In the genomic region with DNA sequence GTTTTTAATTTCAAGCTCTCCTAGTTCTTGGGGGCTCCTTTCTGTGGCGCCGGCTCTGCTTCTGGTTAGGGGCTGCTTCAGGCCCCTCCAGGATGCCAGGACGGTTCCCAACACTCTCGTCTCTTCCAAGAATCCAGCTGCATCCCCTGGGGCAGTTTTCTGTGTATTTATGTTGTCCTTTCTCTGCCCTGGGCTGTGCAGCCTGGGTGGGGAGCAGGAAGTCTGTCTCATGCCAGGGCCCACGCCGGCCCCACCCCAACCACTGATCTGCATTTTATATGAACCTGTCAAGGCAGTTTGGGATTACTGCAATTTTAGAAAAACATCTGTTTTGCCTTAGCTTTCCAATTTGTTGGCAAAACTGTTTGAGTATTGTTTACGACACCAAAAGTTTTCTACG, we compare ENCODE assay signal across 14 cellular contexts. TPM values are rescaled to one million over a fixed set of nuclear protein-coding genes. Genes with fewer than 3 reads are reported as not detected.
DNase-seq lines count a peak whose midpoint lies in the region; TF ChIP-seq lines count a peak whose summit lies in the region.
"Had no signal": no experiment of that assay in that cellular context is flagged by ENCODE, and none has a peak within 500 bp of the region (broad histone marks: within the 10 kb centered on the region; RNA-seq: fewer than 3 reads in every experiment).

No MANE protein-coding gene starts in this region.

- no peak overlapping the region for H2BK15ac ChIP-seq in H9 (ENCODE audit: low read depth, low read length)

- H3K79me2 ChIP-seq in H9 (ENCODE audit: insufficient read depth, low read length), result no peaks in the 10 kb centered on the region; the same call in 1 of the 2 replicates
- peaks cover 49% of the 10 kb centered on the region for H3K79me2 ChIP-seq in hepatocyte

- H2AFZ ChIP-seq in H9 (ENCODE audit: low read length), result no peak overlapping the region
- H2AFZ ChIP-seq in hepatocyte, result no peak overlapping the region

- DNase-seq in H9 (no peak), dermis blood vessel endothelial cell (peak; percentile 23), hepatocyte (ENCODE audit: low spot score) (peak; percentile 41), spleen (peak; percentile 36), islet precursor cell (no peak), Peyer's patch (no peak), NCI-H345 (lab: John Stamatoyannopoulos, UW) (no peak)
- DNase-seq: activated CD4-positive, alpha-beta T cell treated with anti-CD3 and anti-CD28 coated beads for 36 hours; DMS 273 treated with DMSO at 0.1 percent for 48 hours; NCI-H2107 had no signal

- H3K36me3 ChIP-seq in hepatocyte (replicated peaks; ENCODE audit: insufficient read depth, low read depth), result no peaks in the 10 kb centered on the region
- peaks cover 0 to 100% (median 74%) of the 10 kb centered on the region in 6 donors for H3K36me3 ChIP-seq in spleen
- peaks cover 0 to 95% (median 0%) of the 10 kb centered on the region in 3 donors for H3K36me3 ChIP-seq in Peyer's patch

- no peak overlapping the region for H3K18ac ChIP-seq in H9 (ENCODE audit: insufficient read length, low read depth, low read length)

- no peak overlapping the region for H2BK12ac ChIP-seq in H9 (ENCODE audit: insufficient read length, low read depth, low read length)

- H2BK20ac ChIP-seq in H9 (ENCODE audit: low read depth, low read length, poor library complexity, severe bottlenecking), result no peak overlapping the region

- H4K20me1 ChIP-seq in H9 (ENCODE audit: control insufficient read depth, insufficient read depth, insufficient read length) (no peaks in the 10 kb centered on the region), hepatocyte (ENCODE audit: insufficient read depth, poor library complexity, severe bottlenecking) (peaks cover 42% of the 10 kb centered on the region)

- no peak overlapping the region for H2AK5ac ChIP-seq in H9 (ENCODE audit: insufficient read length, low read length)

- H3K23ac ChIP-seq in H9 (ENCODE audit: insufficient read length, low read depth, low read length), result no peak overlapping the region

- WGBS in H9 (ENCODE audit: extremely low coverage, insufficient read length, low lambda C conversion rate), result no CpG with 5 or more reads among the region's 8 CpGs
- 69% methylated on average over 8 of the region's 8 CpGs for WGBS in hepatocyte (ENCODE audit: low lambda C conversion rate, missing lambda C conversion rate)
- WGBS in spleen, 5 donors, result 70 to 87% (median 72%) methylated on average over 8 of the region's 8 CpGs

- intact Hi-C loops in spleen (cut with DNase I; ENCODE audit: low total_unique reads), result no loop called here

- TF ChIP-seq POLR2A in spleen (IDR thresholded peaks at IDR 0.05) (no peak), Peyer's patch (IDR thresholded peaks at IDR 0.05) (no peak)

- H4K91ac ChIP-seq in H9 (ENCODE audit: insufficient read length, low read depth, low read length), result no peak overlapping the region

- no peaks in the 10 kb centered on the region for H3K23me2 ChIP-seq in H9 (ENCODE audit: insufficient read length, low read depth, low read length, poor library complexity, severe bottlenecking)

- no peak overlapping the region for H3K27ac ChIP-seq in H9 (ENCODE audit: insufficient read length, low read depth, low read length)
- H3K27ac ChIP-seq in hepatocyte, result peak overlapping the region; percentile 80
- H3K27ac ChIP-seq in spleen, result peak overlapping the region in 5 of 8 donors; percentile 60 to 76 (median 74)
- H3K27ac ChIP-seq in Peyer's patch, result peak overlapping the region in 1 of 4 donors; percentile 62
- H3K27ac ChIP-seq: cardiac muscle cell, thoracic aorta had no signal

- no peak overlapping the region for H2BK5ac ChIP-seq in H9 (ENCODE audit: insufficient read length, low read length)

- H3K27me3 ChIP-seq in H9 (ENCODE audit: insufficient read depth, low read length) (no peaks in the 10 kb centered on the region), hepatocyte (no peaks in the 10 kb centered on the region), spleen (replicated peaks in 1 of 7) (no peaks in the 10 kb centered on the region), Peyer's patch (no peaks in the 10 kb centered on the region)
- H3K27me3 ChIP-seq: cardiac muscle cell had no signal

- no peaks in the 10 kb centered on the region for H3K4me1 ChIP-seq in H9 (ENCODE audit: insufficient read depth, low read length)
- H3K4me1 ChIP-seq in hepatocyte (ENCODE audit: insufficient read depth), result peaks cover 14% of the 10 kb centered on the region
- peaks cover 4 to 52% (median 30%) of the 10 kb centered on the region in 6 donors for H3K4me1 ChIP-seq in spleen
- peaks cover 0 to 8% (median 0%) of the 10 kb centered on the region in 4 donors for H3K4me1 ChIP-seq in Peyer's patch

- H3K9ac ChIP-seq in H9 (ENCODE audit: extremely low read depth, insufficient read length, low read length), result no peak overlapping the region

- no peak overlapping the region for H3T11ph ChIP-seq in H9 (ENCODE audit: low read length)

- H3K56ac ChIP-seq in H9 (ENCODE audit: insufficient read length, low read depth, low read length), result no peak overlapping the region

- no peaks in the 10 kb centered on the region for H3K9me2 ChIP-seq in hepatocyte (replicated peaks; ENCODE audit: insufficient read depth)

- H3K4me1 Mint-ChIP-seq in H9, result no peaks in the 10 kb centered on the region
- H3K4me1 Mint-ChIP-seq: activated CD4-positive, alpha-beta T cell treated with anti-CD3 and anti-CD28 coated beads for 36 hours had no signal

- H3K27ac Mint-ChIP-seq in H9, result peak overlapping the region in 2 of 3 experiments; percentile 34 to 40; a peak in 1 of 7 replicates
- H3K27ac Mint-ChIP-seq: activated CD4-positive, alpha-beta T cell treated with anti-CD3 and anti-CD28 coated beads for 36 hours; activated T-helper 2 cell treated with anti-CD3 and anti-CD28 coated beads, Interferon-gamma antibody, Interleukin-2, Interleukin-4, amounts not matched to agents 10 μg/mL and 5 μg/mL and 100 μg/mL, durations not matched to agents 14 hours and 24 hours and 36 hours had no signal

- H3K4me3 ChIP-seq in hepatocyte (no peak overlapping the region), spleen (no peak overlapping the region), Peyer's patch (no peak overlapping the region)
- H3K4me3 ChIP-seq: cardiac muscle cell, thoracic aorta had no signal

- no peaks in the 10 kb centered on the region for H3K9me3 ChIP-seq in H9 (ENCODE audit: control insufficient read depth, low read depth, low read length)
- H3K9me3 ChIP-seq in hepatocyte (ENCODE audit: low read depth), result no peaks in the 10 kb centered on the region
- no peaks in the 10 kb centered on the region for H3K9me3 ChIP-seq in spleen
- no peaks in the 10 kb centered on the region for H3K9me3 ChIP-seq in Peyer's patch
- H3K9me3 ChIP-seq: thoracic aorta had no signal

- H3K4me3 Mint-ChIP-seq in H9, result no peak overlapping the region
- H3K4me3 Mint-ChIP-seq: activated CD4-positive, alpha-beta T cell treated with anti-CD3 and anti-CD28 coated beads for 36 hours had no signal

- H4K5ac ChIP-seq in H9 (ENCODE audit: insufficient read length, low read depth, low read length), result no peak overlapping the region

- no peaks in the 10 kb centered on the region for H3K9me3 Mint-ChIP-seq in H9
- H3K9me3 Mint-ChIP-seq: activated T-helper 2 cell treated with anti-CD3 and anti-CD28 coated beads, Interferon-gamma antibody, Interleukin-2, Interleukin-4, amounts not matched to agents 10 μg/mL and 5 μg/mL and 100 μg/mL, durations not matched to agents 14 hours and 24 hours and 36 hours; naive thymus-derived CD8-positive, alpha-beta T cell had no signal

- no peaks in the 10 kb centered on the region for H3K79me1 ChIP-seq in H9 (ENCODE audit: insufficient read depth, low read depth, low read length, poor library complexity, severe bottlenecking)

- no peak for TF ChIP-seq CTCF in H9 (conservative IDR thresholded peaks at IDR 0.05)
- TF ChIP-seq CTCF in hepatocyte (IDR thresholded peaks at IDR 0.05; ENCODE audit: poor library complexity), result no peak
- TF ChIP-seq CTCF in spleen (IDR thresholded peaks at IDR 0.05 in 8 of 11, conservative IDR thresholded peaks at IDR 0.05 in 3 of 11), result no peak
- no peak for TF ChIP-seq CTCF in Peyer's patch (IDR thresholded peaks at IDR 0.05)

- H3K4ac ChIP-seq in H9 (ENCODE audit: low read depth, low read length), result no peak overlapping the region

- H2BK120ac ChIP-seq in H9 (ENCODE audit: low read depth, low read length, poor library complexity, severe bottlenecking), result no peak overlapping the region

- H3K14ac ChIP-seq in H9 (ENCODE audit: insufficient read depth, low read length), result no peak overlapping the region

- H3K4me2 ChIP-seq in H9 (ENCODE audit: insufficient read depth, insufficient read length, low read length), result no peak overlapping the region
- peak overlapping the region; percentile 41 for H3K4me2 ChIP-seq in hepatocyte

- no peaks in the 10 kb centered on the region for H3K27me3 Mint-ChIP-seq in H9 (ENCODE audit: low read depth)
- H3K27me3 Mint-ChIP-seq: activated CD4-positive, alpha-beta T cell treated with anti-CD3 and anti-CD28 coated beads for 36 hours; naive thymus-derived CD8-positive, alpha-beta T cell had no signal

- H4K8ac ChIP-seq in H9 (replicated peaks; ENCODE audit: insufficient read length, low read depth, low read length), result no peak overlapping the region

- H3K36me3 Mint-ChIP-seq in H9 (ENCODE audit: insufficient read depth in 1 of 3, low read depth in 3 of 3), result peaks cover 27 to 74% (median 68%) of the 10 kb centered on the region in 3 experiments; a peak in 6 of 7 replicates

RNA-seq across cellular contexts. Expression of a gene that starts 14.6 kb away (rescaled TPM):
- 128 and 136 TPM in 2 replicates for total RNA-seq in H9 (2021)
- 268 and 424 TPM in 2 replicates for total RNA-seq in dermis blood vessel endothelial cell
- total RNA-seq in hepatocyte, result 129 and 169 TPM in 2 replicates
- 147 and 179 TPM in 2 replicates for polyA plus RNA-seq in hepatocyte
- 100 to 1,000 TPM; 162 to 226 (median 196) TPM for total RNA-seq in spleen
- polyA plus RNA-seq in spleen, result 100 to 1,000 TPM; 101 to 176 (median 123) TPM
- 100 to 1,000 TPM; 245 to 371 (median 288) TPM for total RNA-seq in Peyer's patch

RNA-seq across cellular contexts. Expression of a gene that starts 55.4 kb away (rescaled TPM):
- total RNA-seq in H9 (2021) (85.6 and 89.5 TPM in 2 replicates), dermis blood vessel endothelial cell (74.4 and 75.9 TPM in 2 replicates), hepatocyte (63.8 and 66.6 TPM in 2 replicates), spleen (100 to 1,000 TPM in 1 of 7 donors, 10 to 100 TPM in 6; 64.3 to 112 (median 85.6) TPM), Peyer's patch (100 to 1,000 TPM; 112 to 200 (median 143) TPM)
- polyA plus RNA-seq in hepatocyte (69.6 and 73.2 TPM in 2 replicates), spleen (10 to 100 TPM; 46.6 to 76.5 (median 58.8) TPM)

Comparison
In these comparisons a context has a peak if more than half of its experiments do, and no peak if none do; other contexts are left out.
1. DNase-seq: peak in dermis blood vessel endothelial cell (single experiment), hepatocyte (single experiment) and spleen (single experiment); none in H9 (single experiment), islet precursor cell (single experiment), Peyer's patch (0 of 3) and NCI-H345 (single experiment).